1 cellular context compared by ENCODE assay signal in the genomic region with DNA sequence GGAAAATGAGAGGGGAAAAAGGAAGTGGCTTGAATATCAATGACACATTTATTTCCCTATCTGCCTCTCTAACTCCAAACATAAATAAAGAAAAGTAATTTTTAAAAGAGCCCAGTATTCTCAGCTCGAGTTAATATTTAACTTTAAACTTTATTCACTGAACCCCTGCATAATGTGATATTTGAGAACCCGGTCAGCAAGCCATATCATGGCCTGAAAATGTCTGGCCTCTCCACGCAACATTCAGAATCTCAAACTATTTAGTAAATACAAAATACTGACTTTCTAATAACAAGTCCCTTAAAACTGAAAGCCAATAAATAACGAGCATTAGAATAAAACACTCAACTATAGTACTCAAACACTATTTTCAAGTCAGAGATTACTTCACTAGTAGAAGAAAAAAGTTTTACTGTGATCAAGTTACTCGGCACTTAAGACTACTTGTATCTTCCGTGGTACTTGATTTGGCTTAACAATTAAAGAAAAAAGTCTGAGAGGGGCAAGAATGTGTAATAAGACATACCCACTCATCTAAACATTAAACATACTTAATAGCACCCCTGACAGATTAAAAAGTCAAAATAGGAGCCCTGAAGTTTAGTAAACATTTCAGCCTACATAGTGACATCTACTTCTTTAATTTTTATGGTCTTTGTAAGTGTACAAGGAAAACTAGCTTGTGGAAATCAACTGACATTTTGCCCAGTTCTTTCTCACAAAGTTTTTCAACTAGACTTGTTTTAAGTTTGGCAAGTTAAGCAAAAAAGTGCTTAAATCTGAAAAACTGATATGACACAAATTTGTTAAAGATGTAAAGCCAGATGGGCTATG.
TF ChIP-seq lines count a peak whose summit lies in the region.

No MANE protein-coding gene starts in this region.

TF ChIP-seq in HepG2, 621 proteins besides CTCF, POLR2A, EP300 and RAD21:
- TF ChIP-seq, protein P1, sequence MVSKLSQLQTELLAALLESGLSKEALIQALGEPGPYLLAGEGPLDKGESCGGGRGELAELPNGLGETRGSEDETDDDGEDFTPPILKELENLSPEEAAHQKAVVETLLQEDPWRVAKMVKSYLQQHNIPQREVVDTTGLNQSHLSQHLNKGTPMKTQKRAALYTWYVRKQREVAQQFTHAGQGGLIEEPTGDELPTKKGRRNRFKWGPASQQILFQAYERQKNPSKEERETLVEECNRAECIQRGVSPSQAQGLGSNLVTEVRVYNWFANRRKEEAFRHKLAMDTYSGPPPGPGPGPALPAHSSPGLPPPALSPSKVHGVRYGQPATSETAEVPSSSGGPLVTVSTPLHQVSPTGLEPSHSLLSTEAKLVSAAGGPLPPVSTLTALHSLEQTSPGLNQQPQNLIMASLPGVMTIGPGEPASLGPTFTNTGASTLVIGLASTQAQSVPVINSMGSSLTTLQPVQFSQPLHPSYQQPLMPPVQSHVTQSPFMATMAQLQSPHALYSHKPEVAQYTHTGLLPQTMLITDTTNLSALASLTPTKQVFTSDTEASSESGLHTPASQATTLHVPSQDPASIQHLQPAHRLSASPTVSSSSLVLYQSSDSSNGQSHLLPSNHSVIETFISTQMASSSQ (IDR thresholded peaks at IDR 0.05; ENCODE audit: low read depth) = peak; percentile 74; the same call in 1 of the 2 replicates
- TF ChIP-seq, protein P1 (CRISPR knock-in tag; IDR thresholded peaks at IDR 0.05; ENCODE audit: borderline replicate concordance) = peak; percentile 56; the same call in 1 of the 2 replicates
- TF ChIP-seq HOXA3 (CRISPR knock-in tag; IDR thresholded peaks at IDR 0.05) (no peak), CREB1 (IDR thresholded peaks at IDR 0.05) (no peak), CREB1 (CRISPR knock-in tag; IDR thresholded peaks at IDR 0.05) (peak; percentile 40; the same call in 1 of the 2 replicates), SAP130 (CRISPR knock-in tag; IDR thresholded peaks at IDR 0.05; ENCODE audit: low read depth) (0 out of 2 replicates have a peak, but pooled peaks have one; percentile 18), ETV6 (CRISPR knock-in tag; conservative IDR thresholded peaks at IDR 0.05) (no peak), GTF3A (CRISPR knock-in tag; conservative IDR thresholded peaks at IDR 0.05) (no peak), SNRNP70 (IDR thresholded peaks at IDR 0.05; ENCODE audit: low read depth, low read length) (no peak), ZNF556 (CRISPR knock-in tag; IDR thresholded peaks at IDR 0.05; ENCODE audit: borderline replicate concordance) (no peak), ZFP37 (CRISPR knock-in tag; IDR thresholded peaks at IDR 0.05; ENCODE audit: borderline replicate concordance) (no peak), GLI4 (CRISPR knock-in tag; IDR thresholded peaks at IDR 0.05; ENCODE audit: borderline replicate concordance) (no peak), KDM3A (CRISPR knock-in tag; IDR thresholded peaks at IDR 0.05; ENCODE audit: low read depth) (no peak), ZNF367 (CRISPR knock-in tag; IDR thresholded peaks at IDR 0.05; ENCODE audit: borderline replicate concordance) (no peak), HNRNPK (IDR thresholded peaks at IDR 0.05; ENCODE audit: low read depth, low read length, poor library complexity, severe bottlenecking) (no peak), ZMYM4 (CRISPR knock-in tag; IDR thresholded peaks at IDR 0.05) (peak; percentile 15; the same call in 1 of the 2 replicates), SIX1 (CRISPR knock-in tag; IDR thresholded peaks at IDR 0.05; ENCODE audit: borderline replicate concordance) (peak; percentile 85; the same call in 1 of the 2 replicates), ZNF136 (CRISPR knock-in tag; IDR thresholded peaks at IDR 0.05; ENCODE audit: low read depth) (no peak), TARDBP (CRISPR knock-in tag; IDR thresholded peaks at IDR 0.05) (no peak), NR1H2 (CRISPR knock-in tag; IDR thresholded peaks at IDR 0.05; ENCODE audit: borderline replicate concordance, low read depth) (no peak), CBX5 (CRISPR knock-in tag; IDR thresholded peaks at IDR 0.05; ENCODE audit: borderline replicate concordance) (no peak), GATAD2A (CRISPR knock-in tag; IDR thresholded peaks at IDR 0.05) (peak; percentile 19; the same call in 1 of the 2 replicates), FOXK1 (CRISPR knock-in tag; IDR thresholded peaks at IDR 0.05; ENCODE audit: borderline replicate concordance, low read depth) (no peak), RFXAP (CRISPR knock-in tag; IDR thresholded peaks at IDR 0.05; ENCODE audit: borderline replicate concordance) (no peak), PRPF4 (IDR thresholded peaks at IDR 0.05; ENCODE audit: low read depth, low read length, poor library complexity, severe bottlenecking) (no peak), ZNF280B (CRISPR knock-in tag; IDR thresholded peaks at IDR 0.05; ENCODE audit: borderline replicate concordance) (no peak), ZFP41 (CRISPR knock-in tag; IDR thresholded peaks at IDR 0.05; ENCODE audit: borderline replicate concordance) (no peak), ZNF180 (CRISPR knock-in tag; IDR thresholded peaks at IDR 0.05; ENCODE audit: borderline replicate concordance, low read depth) (no peak), AHR (CRISPR knock-in tag; IDR thresholded peaks at IDR 0.05) (no peak), STAG1 (CRISPR knock-in tag; IDR thresholded peaks at IDR 0.05) (no peak), DMTF1 (CRISPR knock-in tag; IDR thresholded peaks at IDR 0.05) (no peak), SIX4 (CRISPR knock-in tag; IDR thresholded peaks at IDR 0.05) (peak; percentile 81; the same call in 1 of the 2 replicates), ASH2L (IDR thresholded peaks at IDR 0.05; ENCODE audit: insufficient read length, low read depth, low read length) (peak; percentile 43)
- TF ChIP-seq, protein P2, sequence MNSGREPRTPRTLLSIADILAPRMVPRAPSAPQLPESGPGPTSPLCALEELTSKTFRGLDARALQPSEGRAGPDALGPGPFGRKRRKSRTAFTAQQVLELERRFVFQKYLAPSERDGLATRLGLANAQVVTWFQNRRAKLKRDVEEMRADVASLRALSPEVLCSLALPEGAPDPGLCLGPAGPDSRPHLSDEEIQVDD (CRISPR knock-in tag; IDR thresholded peaks at IDR 0.05; ENCODE audit: borderline replicate concordance) = no peak
- TF ChIP-seq, protein P3, sequence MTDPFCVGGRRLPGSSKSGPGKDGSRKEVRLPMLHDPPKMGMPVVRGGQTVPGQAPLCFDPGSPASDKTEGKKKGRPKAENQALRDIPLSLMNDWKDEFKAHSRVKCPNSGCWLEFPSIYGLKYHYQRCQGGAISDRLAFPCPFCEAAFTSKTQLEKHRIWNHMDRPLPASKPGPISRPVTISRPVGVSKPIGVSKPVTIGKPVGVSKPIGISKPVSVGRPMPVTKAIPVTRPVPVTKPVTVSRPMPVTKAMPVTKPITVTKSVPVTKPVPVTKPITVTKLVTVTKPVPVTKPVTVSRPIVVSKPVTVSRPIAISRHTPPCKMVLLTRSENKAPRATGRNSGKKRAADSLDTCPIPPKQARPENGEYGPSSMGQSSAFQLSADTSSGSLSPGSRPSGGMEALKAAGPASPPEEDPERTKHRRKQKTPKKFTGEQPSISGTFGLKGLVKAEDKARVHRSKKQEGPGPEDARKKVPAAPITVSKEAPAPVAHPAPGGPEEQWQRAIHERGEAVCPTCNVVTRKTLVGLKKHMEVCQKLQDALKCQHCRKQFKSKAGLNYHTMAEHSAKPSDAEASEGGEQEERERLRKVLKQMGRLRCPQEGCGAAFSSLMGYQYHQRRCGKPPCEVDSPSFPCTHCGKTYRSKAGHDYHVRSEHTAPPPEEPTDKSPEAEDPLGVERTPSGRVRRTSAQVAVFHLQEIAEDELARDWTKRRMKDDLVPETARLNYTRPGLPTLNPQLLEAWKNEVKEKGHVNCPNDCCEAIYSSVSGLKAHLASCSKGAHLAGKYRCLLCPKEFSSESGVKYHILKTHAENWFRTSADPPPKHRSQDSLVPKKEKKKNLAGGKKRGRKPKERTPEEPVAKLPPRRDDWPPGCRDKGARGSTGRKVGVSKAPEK (CRISPR knock-in tag; IDR thresholded peaks at IDR 0.05; ENCODE audit: borderline replicate concordance) = no peak
- TF ChIP-seq, protein P4, sequence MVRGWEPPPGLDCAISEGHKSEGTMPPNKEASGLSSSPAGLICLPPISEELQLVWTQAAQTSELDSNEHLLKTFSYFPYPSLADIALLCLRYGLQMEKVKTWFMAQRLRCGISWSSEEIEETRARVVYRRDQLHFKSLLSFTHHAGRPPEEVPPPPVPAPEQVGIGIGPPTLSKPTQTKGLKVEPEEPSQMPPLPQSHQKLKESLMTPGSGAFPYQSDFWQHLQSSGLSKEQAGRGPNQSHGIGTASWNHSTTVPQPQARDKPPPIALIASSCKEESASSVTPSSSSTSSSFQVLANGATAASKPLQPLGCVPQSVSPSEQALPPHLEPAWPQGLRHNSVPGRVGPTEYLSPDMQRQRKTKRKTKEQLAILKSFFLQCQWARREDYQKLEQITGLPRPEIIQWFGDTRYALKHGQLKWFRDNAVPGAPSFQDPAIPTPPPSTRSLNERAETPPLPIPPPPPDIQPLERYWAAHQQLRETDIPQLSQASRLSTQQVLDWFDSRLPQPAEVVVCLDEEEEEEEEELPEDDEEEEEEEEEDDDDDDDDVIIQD (CRISPR knock-in tag; IDR thresholded peaks at IDR 0.05; ENCODE audit: low read depth) = 0 out of 2 replicates have a peak, but pooled peaks have one; percentile 13
- TF ChIP-seq, protein P5, sequence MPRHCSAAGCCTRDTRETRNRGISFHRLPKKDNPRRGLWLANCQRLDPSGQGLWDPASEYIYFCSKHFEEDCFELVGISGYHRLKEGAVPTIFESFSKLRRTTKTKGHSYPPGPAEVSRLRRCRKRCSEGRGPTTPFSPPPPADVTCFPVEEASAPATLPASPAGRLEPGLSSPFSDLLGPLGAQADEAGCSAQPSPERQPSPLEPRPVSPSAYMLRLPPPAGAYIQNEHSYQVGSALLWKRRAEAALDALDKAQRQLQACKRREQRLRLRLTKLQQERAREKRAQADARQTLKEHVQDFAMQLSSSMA (CRISPR knock-in tag; IDR thresholded peaks at IDR 0.05) = no peak
- TF ChIP-seq, protein P6, sequence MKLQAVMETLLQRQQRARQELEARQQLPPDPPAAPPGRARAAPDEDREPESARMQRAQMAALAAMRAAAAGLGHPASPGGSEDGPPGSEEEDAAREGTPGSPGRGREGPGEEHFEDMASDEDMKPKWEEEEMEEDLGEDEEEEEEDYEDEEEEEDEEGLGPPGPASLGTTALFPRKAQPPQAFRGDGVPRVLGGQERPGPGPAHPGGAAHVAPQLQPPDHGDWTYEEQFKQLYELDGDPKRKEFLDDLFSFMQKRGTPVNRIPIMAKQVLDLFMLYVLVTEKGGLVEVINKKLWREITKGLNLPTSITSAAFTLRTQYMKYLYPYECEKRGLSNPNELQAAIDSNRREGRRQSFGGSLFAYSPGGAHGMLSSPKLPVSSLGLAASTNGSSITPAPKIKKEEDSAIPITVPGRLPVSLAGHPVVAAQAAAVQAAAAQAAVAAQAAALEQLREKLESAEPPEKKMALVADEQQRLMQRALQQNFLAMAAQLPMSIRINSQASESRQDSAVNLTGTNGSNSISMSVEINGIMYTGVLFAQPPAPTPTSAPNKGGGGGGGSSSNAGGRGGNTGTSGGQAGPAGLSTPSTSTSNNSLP (IDR thresholded peaks at IDR 0.05; ENCODE audit: low read depth, low read length) = peak; percentile 72
TF ChIP-seq in HepG2: peak in this region for 10.
